ENCODE assay signal across 1 cellular context in the genomic region with DNA sequence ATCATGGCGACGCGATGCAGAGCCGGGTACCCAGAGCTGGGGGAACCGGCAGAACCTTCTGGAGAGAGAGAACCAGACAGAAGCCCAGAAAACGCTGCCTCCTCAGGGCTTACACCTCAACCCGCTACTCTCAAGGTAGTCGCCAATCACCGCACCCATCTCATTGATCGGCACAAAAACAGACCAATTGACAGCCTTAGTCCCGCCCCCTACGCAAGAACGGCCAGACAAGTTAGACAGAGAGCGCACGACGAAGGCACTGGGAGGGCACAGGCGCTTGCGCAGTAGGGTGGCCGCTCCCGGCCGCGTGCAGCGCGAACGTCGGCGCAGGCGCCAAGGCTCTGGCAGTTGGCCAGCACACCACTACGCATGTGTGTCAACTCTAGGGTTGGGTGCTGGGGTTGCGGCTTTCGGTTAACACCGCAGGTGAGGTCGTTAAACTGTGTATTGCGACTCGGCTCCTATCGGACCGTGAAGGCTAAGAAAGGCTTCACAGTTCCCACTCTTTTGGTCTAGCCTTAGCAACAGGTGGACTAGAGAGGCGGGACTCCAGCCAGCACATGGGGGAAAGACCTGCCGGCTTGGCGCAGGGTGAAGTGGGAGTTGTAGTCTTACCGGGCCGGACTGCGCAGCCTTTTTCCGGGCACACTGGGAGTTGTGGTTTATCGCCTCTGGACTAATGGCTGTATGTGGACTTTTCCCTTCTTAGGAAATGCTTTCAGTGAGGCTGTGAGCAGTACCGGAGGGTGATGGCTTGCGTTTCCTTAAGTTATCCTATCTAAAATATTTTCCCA.
A peak's percentile ranks its signal among the peaks of the same experiment; 100 is the strongest.
TF ChIP-seq lines count a peak whose summit lies in the region.

A gene (minus strand): TSS at position 113 of the 794 bp plus-strand sequence. CDS start 108 bp downstream, at position 5.
A gene (plus strand): TSS at position 347 of the 794 bp plus-strand sequence. CDS start 1,232 bp downstream, outside the sequence.

TF ChIP-seq in K562, 482 proteins besides CTCF, POLR2A, EP300 and RAD21 (continued from another document and continues in another):
- TF ChIP-seq, protein P1, sequence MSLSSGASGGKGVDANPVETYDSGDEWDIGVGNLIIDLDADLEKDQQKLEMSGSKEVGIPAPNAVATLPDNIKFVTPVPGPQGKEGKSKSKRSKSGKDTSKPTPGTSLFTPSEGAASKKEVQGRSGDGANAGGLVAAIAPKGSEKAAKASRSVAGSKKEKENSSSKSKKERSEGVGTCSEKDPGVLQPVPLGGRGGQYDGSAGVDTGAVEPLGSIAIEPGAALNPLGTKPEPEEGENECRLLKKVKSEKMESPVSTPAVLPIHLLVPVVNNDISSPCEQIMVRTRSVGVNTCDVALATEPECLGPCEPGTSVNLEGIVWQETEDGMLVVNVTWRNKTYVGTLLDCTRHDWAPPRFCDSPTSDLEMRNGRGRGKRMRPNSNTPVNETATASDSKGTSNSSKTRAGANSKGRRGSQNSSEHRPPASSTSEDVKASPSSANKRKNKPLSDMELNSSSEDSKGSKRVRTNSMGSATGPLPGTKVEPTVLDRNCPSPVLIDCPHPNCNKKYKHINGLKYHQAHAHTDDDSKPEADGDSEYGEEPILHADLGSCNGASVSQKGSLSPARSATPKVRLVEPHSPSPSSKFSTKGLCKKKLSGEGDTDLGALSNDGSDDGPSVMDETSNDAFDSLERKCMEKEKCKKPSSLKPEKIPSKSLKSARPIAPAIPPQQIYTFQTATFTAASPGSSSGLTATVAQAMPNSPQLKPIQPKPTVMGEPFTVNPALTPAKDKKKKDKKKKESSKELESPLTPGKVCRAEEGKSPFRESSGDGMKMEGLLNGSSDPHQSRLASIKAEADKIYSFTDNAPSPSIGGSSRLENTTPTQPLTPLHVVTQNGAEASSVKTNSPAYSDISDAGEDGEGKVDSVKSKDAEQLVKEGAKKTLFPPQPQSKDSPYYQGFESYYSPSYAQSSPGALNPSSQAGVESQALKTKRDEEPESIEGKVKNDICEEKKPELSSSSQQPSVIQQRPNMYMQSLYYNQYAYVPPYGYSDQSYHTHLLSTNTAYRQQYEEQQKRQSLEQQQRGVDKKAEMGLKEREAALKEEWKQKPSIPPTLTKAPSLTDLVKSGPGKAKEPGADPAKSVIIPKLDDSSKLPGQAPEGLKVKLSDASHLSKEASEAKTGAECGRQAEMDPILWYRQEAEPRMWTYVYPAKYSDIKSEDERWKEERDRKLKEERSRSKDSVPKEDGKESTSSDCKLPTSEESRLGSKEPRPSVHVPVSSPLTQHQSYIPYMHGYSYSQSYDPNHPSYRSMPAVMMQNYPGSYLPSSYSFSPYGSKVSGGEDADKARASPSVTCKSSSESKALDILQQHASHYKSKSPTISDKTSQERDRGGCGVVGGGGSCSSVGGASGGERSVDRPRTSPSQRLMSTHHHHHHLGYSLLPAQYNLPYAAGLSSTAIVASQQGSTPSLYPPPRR (CRISPR knock-in tag; IDR thresholded peaks at IDR 0.05; ENCODE audit: borderline replicate concordance), result no peak
- TF ChIP-seq, protein P2, sequence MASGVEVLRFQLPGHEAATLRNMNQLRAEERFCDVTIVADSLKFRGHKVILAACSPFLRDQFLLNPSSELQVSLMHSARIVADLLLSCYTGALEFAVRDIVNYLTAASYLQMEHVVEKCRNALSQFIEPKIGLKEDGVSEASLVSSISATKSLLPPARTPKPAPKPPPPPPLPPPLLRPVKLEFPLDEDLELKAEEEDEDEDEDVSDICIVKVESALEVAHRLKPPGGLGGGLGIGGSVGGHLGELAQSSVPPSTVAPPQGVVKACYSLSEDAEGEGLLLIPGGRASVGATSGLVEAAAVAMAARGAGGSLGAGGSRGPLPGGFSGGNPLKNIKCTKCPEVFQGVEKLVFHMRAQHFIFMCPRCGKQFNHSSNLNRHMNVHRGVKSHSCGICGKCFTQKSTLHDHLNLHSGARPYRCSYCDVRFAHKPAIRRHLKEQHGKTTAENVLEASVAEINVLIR (CRISPR knock-in tag; IDR thresholded peaks at IDR 0.05), result peak; percentile 81
- TF ChIP-seq, protein P3, sequence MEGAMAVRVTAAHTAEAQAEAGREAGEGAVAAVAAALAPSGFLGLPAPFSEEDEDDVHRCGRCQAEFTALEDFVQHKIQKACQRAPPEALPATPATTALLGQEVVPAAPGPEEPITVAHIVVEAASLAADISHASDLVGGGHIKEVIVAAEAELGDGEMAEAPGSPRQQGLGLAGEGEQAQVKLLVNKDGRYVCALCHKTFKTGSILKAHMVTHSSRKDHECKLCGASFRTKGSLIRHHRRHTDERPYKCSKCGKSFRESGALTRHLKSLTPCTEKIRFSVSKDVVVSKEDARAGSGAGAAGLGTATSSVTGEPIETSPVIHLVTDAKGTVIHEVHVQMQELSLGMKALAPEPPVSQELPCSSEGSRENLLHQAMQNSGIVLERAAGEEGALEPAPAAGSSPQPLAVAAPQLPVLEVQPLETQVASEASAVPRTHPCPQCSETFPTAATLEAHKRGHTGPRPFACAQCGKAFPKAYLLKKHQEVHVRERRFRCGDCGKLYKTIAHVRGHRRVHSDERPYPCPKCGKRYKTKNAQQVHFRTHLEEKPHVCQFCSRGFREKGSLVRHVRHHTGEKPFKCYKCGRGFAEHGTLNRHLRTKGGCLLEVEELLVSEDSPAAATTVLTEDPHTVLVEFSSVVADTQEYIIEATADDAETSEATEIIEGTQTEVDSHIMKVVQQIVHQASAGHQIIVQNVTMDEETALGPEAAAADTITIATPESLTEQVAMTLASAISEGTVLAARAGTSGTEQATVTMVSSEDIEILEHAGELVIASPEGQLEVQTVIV (CRISPR knock-in tag; IDR thresholded peaks at IDR 0.05; ENCODE audit: borderline replicate concordance), result no peak
- TF ChIP-seq TEAD2 (tag; IDR thresholded peaks at IDR 0.05) (no peak), KHSRP (IDR thresholded peaks at IDR 0.05) (no peak), HIVEP1 (CRISPR knock-in tag; IDR thresholded peaks at IDR 0.05) (no peak), ZNF197 (CRISPR knock-in tag; IDR thresholded peaks at IDR 0.05; ENCODE audit: low read depth) (0 out of 2 replicates have a peak, but pooled peaks have one; percentile 30), ZKSCAN8 (CRISPR knock-in tag; IDR thresholded peaks at IDR 0.05) (no peak), TRIM28 (IDR thresholded peaks at IDR 0.05) (peak; percentile 56; the same call in 1 of the 2 replicates), DMBX1 (CRISPR knock-in tag; IDR thresholded peaks at IDR 0.05; ENCODE audit: borderline replicate concordance) (no peak), NUFIP1 (IDR thresholded peaks at IDR 0.05; ENCODE audit: partially characterized antibody) (no peak), ZBTB17 (CRISPR knock-in tag; IDR thresholded peaks at IDR 0.05) (no peak), GATAD2A (IDR thresholded peaks at IDR 0.05) (no peak), ELF1 (tag; IDR thresholded peaks at IDR 0.05) (peak; percentile 81), ZNF696 (CRISPR knock-in tag; conservative IDR thresholded peaks at IDR 0.05) (no peak), CBX1 (IDR thresholded peaks at IDR 0.05; ENCODE audit: low read depth) (no peak), SETDB1 (IDR thresholded peaks at IDR 0.05; ENCODE audit: low read length) (no peak)
- TF ChIP-seq, protein P4, sequence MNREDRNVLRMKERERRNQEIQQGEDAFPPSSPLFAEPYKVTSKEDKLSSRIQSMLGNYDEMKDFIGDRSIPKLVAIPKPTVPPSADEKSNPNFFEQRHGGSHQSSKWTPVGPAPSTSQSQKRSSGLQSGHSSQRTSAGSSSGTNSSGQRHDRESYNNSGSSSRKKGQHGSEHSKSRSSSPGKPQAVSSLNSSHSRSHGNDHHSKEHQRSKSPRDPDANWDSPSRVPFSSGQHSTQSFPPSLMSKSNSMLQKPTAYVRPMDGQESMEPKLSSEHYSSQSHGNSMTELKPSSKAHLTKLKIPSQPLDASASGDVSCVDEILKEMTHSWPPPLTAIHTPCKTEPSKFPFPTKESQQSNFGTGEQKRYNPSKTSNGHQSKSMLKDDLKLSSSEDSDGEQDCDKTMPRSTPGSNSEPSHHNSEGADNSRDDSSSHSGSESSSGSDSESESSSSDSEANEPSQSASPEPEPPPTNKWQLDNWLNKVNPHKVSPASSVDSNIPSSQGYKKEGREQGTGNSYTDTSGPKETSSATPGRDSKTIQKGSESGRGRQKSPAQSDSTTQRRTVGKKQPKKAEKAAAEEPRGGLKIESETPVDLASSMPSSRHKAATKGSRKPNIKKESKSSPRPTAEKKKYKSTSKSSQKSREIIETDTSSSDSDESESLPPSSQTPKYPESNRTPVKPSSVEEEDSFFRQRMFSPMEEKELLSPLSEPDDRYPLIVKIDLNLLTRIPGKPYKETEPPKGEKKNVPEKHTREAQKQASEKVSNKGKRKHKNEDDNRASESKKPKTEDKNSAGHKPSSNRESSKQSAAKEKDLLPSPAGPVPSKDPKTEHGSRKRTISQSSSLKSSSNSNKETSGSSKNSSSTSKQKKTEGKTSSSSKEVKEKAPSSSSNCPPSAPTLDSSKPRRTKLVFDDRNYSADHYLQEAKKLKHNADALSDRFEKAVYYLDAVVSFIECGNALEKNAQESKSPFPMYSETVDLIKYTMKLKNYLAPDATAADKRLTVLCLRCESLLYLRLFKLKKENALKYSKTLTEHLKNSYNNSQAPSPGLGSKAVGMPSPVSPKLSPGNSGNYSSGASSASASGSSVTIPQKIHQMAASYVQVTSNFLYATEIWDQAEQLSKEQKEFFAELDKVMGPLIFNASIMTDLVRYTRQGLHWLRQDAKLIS (CRISPR knock-in tag; IDR thresholded peaks at IDR 0.05), result no peak
- TF ChIP-seq, protein P5, sequence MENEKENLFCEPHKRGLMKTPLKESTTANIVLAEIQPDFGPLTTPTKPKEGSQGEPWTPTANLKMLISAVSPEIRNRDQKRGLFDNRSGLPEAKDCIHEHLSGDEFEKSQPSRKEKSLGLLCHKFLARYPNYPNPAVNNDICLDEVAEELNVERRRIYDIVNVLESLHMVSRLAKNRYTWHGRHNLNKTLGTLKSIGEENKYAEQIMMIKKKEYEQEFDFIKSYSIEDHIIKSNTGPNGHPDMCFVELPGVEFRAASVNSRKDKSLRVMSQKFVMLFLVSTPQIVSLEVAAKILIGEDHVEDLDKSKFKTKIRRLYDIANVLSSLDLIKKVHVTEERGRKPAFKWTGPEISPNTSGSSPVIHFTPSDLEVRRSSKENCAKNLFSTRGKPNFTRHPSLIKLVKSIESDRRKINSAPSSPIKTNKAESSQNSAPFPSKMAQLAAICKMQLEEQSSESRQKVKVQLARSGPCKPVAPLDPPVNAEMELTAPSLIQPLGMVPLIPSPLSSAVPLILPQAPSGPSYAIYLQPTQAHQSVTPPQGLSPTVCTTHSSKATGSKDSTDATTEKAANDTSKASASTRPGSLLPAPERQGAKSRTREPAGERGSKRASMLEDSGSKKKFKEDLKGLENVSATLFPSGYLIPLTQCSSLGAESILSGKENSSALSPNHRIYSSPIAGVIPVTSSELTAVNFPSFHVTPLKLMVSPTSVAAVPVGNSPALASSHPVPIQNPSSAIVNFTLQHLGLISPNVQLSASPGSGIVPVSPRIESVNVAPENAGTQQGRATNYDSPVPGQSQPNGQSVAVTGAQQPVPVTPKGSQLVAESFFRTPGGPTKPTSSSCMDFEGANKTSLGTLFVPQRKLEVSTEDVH (IDR thresholded peaks at IDR 0.05; ENCODE audit: low read depth, partially characterized antibody), result no peak
- TF ChIP-seq, protein P6, sequence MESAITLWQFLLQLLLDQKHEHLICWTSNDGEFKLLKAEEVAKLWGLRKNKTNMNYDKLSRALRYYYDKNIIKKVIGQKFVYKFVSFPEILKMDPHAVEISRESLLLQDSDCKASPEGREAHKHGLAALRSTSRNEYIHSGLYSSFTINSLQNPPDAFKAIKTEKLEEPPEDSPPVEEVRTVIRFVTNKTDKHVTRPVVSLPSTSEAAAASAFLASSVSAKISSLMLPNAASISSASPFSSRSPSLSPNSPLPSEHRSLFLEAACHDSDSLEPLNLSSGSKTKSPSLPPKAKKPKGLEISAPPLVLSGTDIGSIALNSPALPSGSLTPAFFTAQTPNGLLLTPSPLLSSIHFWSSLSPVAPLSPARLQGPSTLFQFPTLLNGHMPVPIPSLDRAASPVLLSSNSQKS (CRISPR knock-in tag; IDR thresholded peaks at IDR 0.05), result no peak
- TF ChIP-seq, protein P7, sequence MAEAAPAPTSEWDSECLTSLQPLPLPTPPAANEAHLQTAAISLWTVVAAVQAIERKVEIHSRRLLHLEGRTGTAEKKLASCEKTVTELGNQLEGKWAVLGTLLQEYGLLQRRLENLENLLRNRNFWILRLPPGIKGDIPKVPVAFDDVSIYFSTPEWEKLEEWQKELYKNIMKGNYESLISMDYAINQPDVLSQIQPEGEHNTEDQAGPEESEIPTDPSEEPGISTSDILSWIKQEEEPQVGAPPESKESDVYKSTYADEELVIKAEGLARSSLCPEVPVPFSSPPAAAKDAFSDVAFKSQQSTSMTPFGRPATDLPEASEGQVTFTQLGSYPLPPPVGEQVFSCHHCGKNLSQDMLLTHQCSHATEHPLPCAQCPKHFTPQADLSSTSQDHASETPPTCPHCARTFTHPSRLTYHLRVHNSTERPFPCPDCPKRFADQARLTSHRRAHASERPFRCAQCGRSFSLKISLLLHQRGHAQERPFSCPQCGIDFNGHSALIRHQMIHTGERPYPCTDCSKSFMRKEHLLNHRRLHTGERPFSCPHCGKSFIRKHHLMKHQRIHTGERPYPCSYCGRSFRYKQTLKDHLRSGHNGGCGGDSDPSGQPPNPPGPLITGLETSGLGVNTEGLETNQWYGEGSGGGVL (CRISPR knock-in tag; IDR thresholded peaks at IDR 0.05), result no peak
- TF ChIP-seq, protein P8, sequence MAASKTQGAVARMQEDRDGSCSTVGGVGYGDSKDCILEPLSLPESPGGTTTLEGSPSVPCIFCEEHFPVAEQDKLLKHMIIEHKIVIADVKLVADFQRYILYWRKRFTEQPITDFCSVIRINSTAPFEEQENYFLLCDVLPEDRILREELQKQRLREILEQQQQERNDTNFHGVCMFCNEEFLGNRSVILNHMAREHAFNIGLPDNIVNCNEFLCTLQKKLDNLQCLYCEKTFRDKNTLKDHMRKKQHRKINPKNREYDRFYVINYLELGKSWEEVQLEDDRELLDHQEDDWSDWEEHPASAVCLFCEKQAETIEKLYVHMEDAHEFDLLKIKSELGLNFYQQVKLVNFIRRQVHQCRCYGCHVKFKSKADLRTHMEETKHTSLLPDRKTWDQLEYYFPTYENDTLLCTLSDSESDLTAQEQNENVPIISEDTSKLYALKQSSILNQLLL (CRISPR knock-in tag; IDR thresholded peaks at IDR 0.05; ENCODE audit: borderline replicate concordance), result no peak
- TF ChIP-seq, protein P9, sequence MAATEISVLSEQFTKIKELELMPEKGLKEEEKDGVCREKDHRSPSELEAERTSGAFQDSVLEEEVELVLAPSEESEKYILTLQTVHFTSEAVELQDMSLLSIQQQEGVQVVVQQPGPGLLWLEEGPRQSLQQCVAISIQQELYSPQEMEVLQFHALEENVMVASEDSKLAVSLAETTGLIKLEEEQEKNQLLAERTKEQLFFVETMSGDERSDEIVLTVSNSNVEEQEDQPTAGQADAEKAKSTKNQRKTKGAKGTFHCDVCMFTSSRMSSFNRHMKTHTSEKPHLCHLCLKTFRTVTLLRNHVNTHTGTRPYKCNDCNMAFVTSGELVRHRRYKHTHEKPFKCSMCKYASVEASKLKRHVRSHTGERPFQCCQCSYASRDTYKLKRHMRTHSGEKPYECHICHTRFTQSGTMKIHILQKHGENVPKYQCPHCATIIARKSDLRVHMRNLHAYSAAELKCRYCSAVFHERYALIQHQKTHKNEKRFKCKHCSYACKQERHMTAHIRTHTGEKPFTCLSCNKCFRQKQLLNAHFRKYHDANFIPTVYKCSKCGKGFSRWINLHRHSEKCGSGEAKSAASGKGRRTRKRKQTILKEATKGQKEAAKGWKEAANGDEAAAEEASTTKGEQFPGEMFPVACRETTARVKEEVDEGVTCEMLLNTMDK (IDR thresholded peaks at IDR 0.05; ENCODE audit: borderline replicate concordance, insufficient read depth, low read depth, low read length, poor library complexity, severe bottlenecking), result no peak
